23 cellular contexts compared by ENCODE assay signal in genomic region chr2:2914252-2914651, GRCh38.
"Had no signal": no experiment of that assay in that cellular context is flagged by ENCODE, and none has a peak within 500 bp of the region (broad histone marks: within the 10 kb centered on the region; RNA-seq: fewer than 3 reads in every experiment).

No MANE protein-coding gene starts in this region.

- H3K4me1 ChIP-seq: ascending aorta, breast epithelium, colonic mucosa had no signal

- H3K36me3 ChIP-seq: ascending aorta, breast epithelium, cardiac muscle cell, colonic mucosa had no signal

- H3K27ac ChIP-seq: ascending aorta, breast epithelium, cardiac muscle cell, colonic mucosa, epithelial cell of prostate had no signal

- DNase-seq: activated CD4-positive, alpha-beta memory T cell treated with anti-CD3 and anti-CD28 coated beads for 36 hours; activated CD4-positive, alpha-beta T cell treated with anti-CD3 and anti-CD28 coated beads for 36 hours; activated CD4-positive, alpha-beta T cell treated with anti-CD3 and anti-CD28 coated beads, Interleukin-2, amount 10 ng/mL, durations not matched to agents 24 days and 14 days; activated CD4-positive, CD25-positive, alpha-beta regulatory T cell; activated CD4-positive, CD25-positive, alpha-beta regulatory T cell treated with anti-CD3 and anti-CD28 coated beads, Interleukin-2, amount 50 U/mL, for 72 hours; activated CD8-positive, alpha-beta T cell treated with anti-CD3 and anti-CD28 coated beads, Interleukin-2, amount 10 ng/mL, durations not matched to agents 7 days and 5 days; activated gamma-delta T cell; activated naive CD4-positive, alpha-beta T cell; activated naive CD4-positive, alpha-beta T cell treated with anti-CD3 and anti-CD28 coated beads, Interleukin-2, amount 10 ng/mL, durations not matched to agents 7 days and 5 days; activated naive CD8-positive, alpha-beta T cell treated with anti-CD3 and anti-CD28 coated beads, Interleukin-2, amount 10 ng/mL, durations not matched to agents 7 days and 5 days; activated T-cell treated with anti-CD3 and anti-CD28 coated beads, Interleukin-2, amount 50 U/mL, for 4 hours; central memory CD4-positive, alpha-beta T cell; cerebellar nuclear complex; colonic mucosa; effector CD8-positive, alpha-beta T cell; foreskin fibroblast; T-helper 2 cell had no signal

- H3K27me3 ChIP-seq: ascending aorta, breast epithelium, cardiac muscle cell, colonic mucosa had no signal

- H3K9me3 ChIP-seq: ascending aorta had no signal

- ATAC-seq: activated CD4-positive, alpha-beta T cell treated with anti-CD3 and anti-CD28 coated beads for 36 hours; activated CD8-positive, alpha-beta T cell treated with anti-CD3 and anti-CD28 coated beads, Interleukin-2, amount 10 ng/mL, durations not matched to agents 7 days and 5 days; activated naive CD4-positive, alpha-beta T cell treated with anti-CD3 and anti-CD28 coated beads, Interleukin-2, amount 50 U/mL, for 72 hours; activated T-cell treated with anti-CD3 and anti-CD28 coated beads, Interleukin-2, amount 50 U/mL, for 4 hours; activated T-helper 17 cell treated with anti-CD3 and anti-CD28 coated beads, Interleukin-2, amount 50 U/mL, for 72 hours had no signal

- H3K4me3 ChIP-seq: ascending aorta, breast epithelium, cardiac muscle cell, colonic mucosa had no signal
